In genomic region chr3:16203031-16203430, GRCh38 we compare ENCODE assay signal across 19 cellular contexts. TPM values are rescaled to one million over a fixed set of nuclear protein-coding genes. Genes with fewer than 3 reads are reported as not detected.
A peak's percentile ranks its signal among the peaks of the same experiment; 100 is the strongest.
DNase-seq lines count a peak whose midpoint lies in the region; ATAC-seq and TF ChIP-seq lines count a peak whose summit lies in the region.
"Had no signal": no experiment of that assay in that cellular context is flagged by ENCODE, and none has a peak within 500 bp of the region (broad histone marks: within the 10 kb centered on the region; RNA-seq: fewer than 3 reads in every experiment).

No MANE protein-coding gene starts in this region.

- H3K9ac ChIP-seq in BLaER1 treated with 17β-estradiol and CSF1 and Interleukin-3, amounts not matched to agents 10 nM and 100 nM, result 0 out of 22 replicates have a peak overlapping the region, but pooled peaks of 1 of the 11 experiments have one; percentile 36

- no peaks in the 10 kb centered on the region for H3K27me3 ChIP-seq in BLaER1 treated with 17β-estradiol and CSF1 and Interleukin-3, amounts not matched to agents 10 nM and 100 nM
- no peaks in the 10 kb centered on the region for H3K27me3 ChIP-seq in SJSA1 (replicated peaks)

- no peak for ATAC-seq in HG02588 (IDR thresholded peaks at IDR 0.05; ENCODE audit: unreplicated experiment)
- ATAC-seq: left ventricle myocardium superior had no signal

- peak; percentile 73 for DNase-seq in A172 (ENCODE audit: low spot score)
- peak in 1 of 2 experiments; percentile 69 for DNase-seq in SJSA1 (ENCODE audit: low read depth in 1 of 2, low spot score in 2 of 2)
- peak; percentile 48 to 67 for DNase-seq in foreskin fibroblast
- DNase-seq in central memory CD4-positive, alpha-beta T cell, result no peak
- DNase-seq in GM13977 (ENCODE audit: low spot score), result no peak
- no peak for DNase-seq in SW 1271 (lab: John Stamatoyannopoulos, UW)
- DNase-seq: aorta; CD4-positive, alpha-beta T cell; effector memory CD4-positive, alpha-beta T cell; left ventricle myocardium superior; NCI-H1048; NCI-H446 treated with DMSO at 0.1 percent for 48 hours; RPMI8226; T1000 had no signal

- peaks cover 10 to 31% (median 25%) of the 10 kb centered on the region in 11 experiments; a peak in 20 of 22 replicates for H3K9me3 ChIP-seq in BLaER1 treated with 17β-estradiol and CSF1 and Interleukin-3, amounts not matched to agents 10 nM and 100 nM (replicated peaks in 1 of 11)
- no peaks in the 10 kb centered on the region for H3K9me3 ChIP-seq in SJSA1 (replicated peaks)
- H3K9me3 ChIP-seq: thoracic aorta had no signal

- no peaks in the 10 kb centered on the region for H4K20me1 ChIP-seq in BLaER1 treated with 17β-estradiol and CSF1 and Interleukin-3, amounts not matched to agents 10 nM and 100 nM

- H3K4me3 ChIP-seq in BLaER1 treated with 17β-estradiol and CSF1 and Interleukin-3, amounts not matched to agents 10 nM and 100 nM, result no peak overlapping the region
- no peak overlapping the region for H3K4me3 ChIP-seq in SJSA1
- H3K4me3 ChIP-seq in foreskin fibroblast (ENCODE audit: low read depth in 1 of 2, low read length in 2 of 2), result no peak overlapping the region
- H3K4me3 ChIP-seq: skin epidermis, thoracic aorta had no signal

- H3K4me1 ChIP-seq in BLaER1 treated with 17β-estradiol and CSF1 and Interleukin-3, amounts not matched to agents 10 nM and 100 nM, result peaks cover 0 to 76% (median 46%) of the 10 kb centered on the region in 10 experiments; a peak in 15 of 20 replicates
- H3K4me1 ChIP-seq in SJSA1 (replicated peaks), result peaks cover 78% of the 10 kb centered on the region

- peak overlapping the region in 8 of 11 experiments; percentile 23 to 70 (median 60); a peak in 15 of 22 replicates for H3K4me2 ChIP-seq in BLaER1 treated with 17β-estradiol and CSF1 and Interleukin-3, amounts not matched to agents 10 nM and 100 nM

- in situ Hi-C loops in GM13977 (cut with MboI; ENCODE audit: low pct_unique_long_range_greater_than_20kb, low sequenced_read_pairs, unreplicated experiment), result no loop called here

- peak overlapping the region in 3 of 11 experiments; percentile 24 to 45 (median 42); a peak in 3 of 22 replicates for H3K27ac ChIP-seq in BLaER1 treated with 17β-estradiol and CSF1 and Interleukin-3, amounts not matched to agents 10 nM and 100 nM
- peak overlapping the region; percentile 53 for H3K27ac ChIP-seq in SJSA1
- H3K27ac ChIP-seq: skin epidermis, thoracic aorta had no signal

- TF ChIP-seq CTCF in foreskin fibroblast (IDR thresholded peaks at IDR 0.05; ENCODE audit: low read depth, low read length) (no peak), GM13977 (IDR thresholded peaks at IDR 0.05; ENCODE audit: extremely low read depth, insufficient read depth, missing control alignments) (no peak)

- H3K36me3 ChIP-seq in BLaER1 treated with 17β-estradiol and CSF1 and Interleukin-3, amounts not matched to agents 10 nM and 100 nM, result no peaks in the 10 kb centered on the region; a peak in 1 of 22 replicates
- no peaks in the 10 kb centered on the region for H3K36me3 ChIP-seq in SJSA1
- H3K36me3 ChIP-seq: thoracic aorta had no signal

RNA-seq across cellular contexts. Expression of gene GALNT15, which starts 28.6 kb away (rescaled TPM):
- not detected in 2 replicates for total RNA-seq in A172 (2014; rRNA removed; shearing (Covaris generic))
- 1.3 and 2.1 TPM in 2 replicates for total RNA-seq in SJSA1 (2014; rRNA removed; shearing (Covaris generic))
- total RNA-seq: CD4-positive, alpha-beta T cell; HT-29 had no signal

Comparison
In these comparisons a context has a peak if more than half of its experiments do, and no peak if none do; other contexts are left out.
1. DNase-seq: peak in A172 (single experiment) and foreskin fibroblast (2 of 2); none in central memory CD4-positive, alpha-beta T cell (single experiment), GM13977 (single experiment) and SW 1271 (0 of 2).